ENCODE assay signal across 2 cellular contexts in genomic region chr14:52313903-52314481, GRCh38.
TF ChIP-seq lines count a peak whose summit lies in the region.

Gene PTGER2 (plus strand): TSS chr14:52314312. CDS start chr14:52314549, 237 bp downstream.

TF ChIP-seq in IMR-90, 13 proteins besides CTCF, POLR2A, EP300 and RAD21:
- peak; percentile 86; the same call in 1 of the 2 replicates for TF ChIP-seq MXI1 (IDR thresholded peaks at IDR 0.05; ENCODE audit: borderline replicate concordance, low read depth, low read length)
- TF ChIP-seq CEBPB (IDR thresholded peaks at IDR 0.05; ENCODE audit: low read depth, low read length): no peak
- peak; percentile 94; the same call in 1 of the 2 replicates for TF ChIP-seq MAZ (IDR thresholded peaks at IDR 0.05; ENCODE audit: borderline replicate concordance, low read depth, low read length)

TF ChIP-seq in K562, 482 proteins besides CTCF, POLR2A, EP300 and RAD21:
- TF ChIP-seq ZNF133 (CRISPR knock-in tag; IDR thresholded peaks at IDR 0.05) (no peak), HLTF (IDR thresholded peaks at IDR 0.05) (no peak), HSF4 (CRISPR knock-in tag; IDR thresholded peaks at IDR 0.05; ENCODE audit: borderline replicate concordance) (no peak), EWSR1 (IDR thresholded peaks at IDR 0.05; ENCODE audit: borderline replicate concordance, low read depth, partially characterized antibody) (no peak), HMBOX1 (IDR thresholded peaks at IDR 0.05) (no peak), ZNF830 (CRISPR knock-in tag; IDR thresholded peaks at IDR 0.05) (no peak), MYNN (IDR thresholded peaks at IDR 0.05) (no peak), MYNN (CRISPR knock-in tag; IDR thresholded peaks at IDR 0.05) (no peak), ZNF347 (CRISPR knock-in tag; IDR thresholded peaks at IDR 0.05; ENCODE audit: low read depth) (no peak), HOMEZ (CRISPR knock-in tag; IDR thresholded peaks at IDR 0.05) (no peak), CREM (IDR thresholded peaks at IDR 0.05; ENCODE audit: low read depth) (peak; percentile 62), TCFL5 (CRISPR knock-in tag; conservative IDR thresholded peaks at IDR 0.05) (no peak), CBFB (CRISPR knock-in tag; IDR thresholded peaks at IDR 0.05) (no peak), EGR1 (conservative IDR thresholded peaks at IDR 0.05) (peak; percentile 93), HES1 (IDR thresholded peaks at IDR 0.05; ENCODE audit: low read depth) (no peak), HDAC3 (IDR thresholded peaks at IDR 0.05; ENCODE audit: borderline replicate concordance, partially characterized antibody) (no peak), LEF1 (IDR thresholded peaks at IDR 0.05) (no peak), PHB2 (IDR thresholded peaks at IDR 0.05; ENCODE audit: low read depth) (no peak), SMARCA4 (IDR thresholded peaks at IDR 0.05) (no peak), E2F6 (IDR thresholded peaks at IDR 0.05; ENCODE audit: borderline replicate concordance in 1 of 2, extremely low read depth in 1 of 2, insufficient read depth in 1 of 2, insufficient read length in 1 of 2, low read depth in 1 of 2, low read length in 1 of 2, poor library complexity in 1 of 2, severe bottlenecking in 1 of 2) (peak in 1 of 2 experiments; percentile 11), TSHZ1 (CRISPR knock-in tag; IDR thresholded peaks at IDR 0.05) (no peak), NR1H2 (CRISPR knock-in tag; IDR thresholded peaks at IDR 0.05) (no peak), SREBF2 (CRISPR knock-in tag; IDR thresholded peaks at IDR 0.05) (no peak), MXI1 (IDR thresholded peaks at IDR 0.05; ENCODE audit: low read depth, low read length) (no peak), ZNF75A (CRISPR knock-in tag; IDR thresholded peaks at IDR 0.05) (no peak)
- TF ChIP-seq, protein P1, sequence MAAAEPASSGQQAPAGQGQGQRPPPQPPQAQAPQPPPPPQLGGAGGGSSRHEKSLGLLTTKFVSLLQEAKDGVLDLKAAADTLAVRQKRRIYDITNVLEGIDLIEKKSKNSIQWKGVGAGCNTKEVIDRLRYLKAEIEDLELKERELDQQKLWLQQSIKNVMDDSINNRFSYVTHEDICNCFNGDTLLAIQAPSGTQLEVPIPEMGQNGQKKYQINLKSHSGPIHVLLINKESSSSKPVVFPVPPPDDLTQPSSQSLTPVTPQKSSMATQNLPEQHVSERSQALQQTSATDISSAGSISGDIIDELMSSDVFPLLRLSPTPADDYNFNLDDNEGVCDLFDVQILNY (CRISPR knock-in tag; IDR thresholded peaks at IDR 0.05): no peak
